ENCODE assay signal across 22 cellular contexts in genomic region chr10:48489099-48489498, GRCh38.
DNase-seq lines count a peak whose midpoint lies in the region; ATAC-seq, FAIRE-seq and TF ChIP-seq lines count a peak whose summit lies in the region.
"Had no signal": no experiment of that assay in that cellular context is flagged by ENCODE, and none has a peak within 500 bp of the region (broad histone marks: within the 10 kb centered on the region; RNA-seq: fewer than 3 reads in every experiment).

No MANE protein-coding gene starts in this region.

- TF ChIP-seq POLR2A in A549 (IDR thresholded peaks at IDR 0.05; ENCODE audit: low read length) (no peak), H1 (IDR thresholded peaks at IDR 0.05; ENCODE audit: control extremely low read depth in 1 of 2, low read depth in 2 of 2, low read length in 2 of 2) (no peak)

- peaks cover 0 to 5% of the 10 kb centered on the region in 2 experiments for H4K20me1 ChIP-seq in H1 (replicated peaks in 1 of 2; ENCODE audit: control insufficient read depth in 1 of 2, insufficient read depth in 2 of 2, low read length in 2 of 2)
- H4K20me1 ChIP-seq in neural progenitor cell (ENCODE audit: low read depth): no peaks in the 10 kb centered on the region

- 100% methylated on average over 1 of the region's 1 CpG for WGBS in A549 (ENCODE audit: missing lambda C conversion rate)
- WGBS in H1 (ENCODE audit: extremely low coverage in 1 of 2, insufficient coverage in 1 of 2, insufficient read length in 1 of 2, insufficient replicate concordance in 2 of 2, low coverage in 1 of 2, low lambda C conversion rate in 2 of 2, missing lambda C conversion rate in 1 of 2), 2 experiments: 100% methylated on average over 1 of the region's 1 CpG; no CpG with 5 or more reads in 1 of the 2 experiments

- H3K4ac ChIP-seq in H1 (replicated peaks; ENCODE audit: insufficient read length, low read depth, low read length): no peak overlapping the region

- no peak overlapping the region for H4K91ac ChIP-seq in H1 (replicated peaks; ENCODE audit: insufficient read length, low read length)

- H2BK15ac ChIP-seq in H1 (ENCODE audit: low read length): no peak overlapping the region

- H2BK20ac ChIP-seq in H1 (ENCODE audit: low read length): no peak overlapping the region

- no peaks in the 10 kb centered on the region for H3K23me2 ChIP-seq in H1 (ENCODE audit: low read depth, low read length)

- H4K5ac ChIP-seq in H1 (ENCODE audit: insufficient read length, low read depth, low read length): no peak overlapping the region

- TF ChIP-seq CTCF in A549 (IDR thresholded peaks at IDR 0.05) (no peak), WERI-Rb-1 (IDR thresholded peaks at IDR 0.05; ENCODE audit: low read depth, low read length) (no peak), H1 (IDR thresholded peaks at IDR 0.05; ENCODE audit: control extremely low read depth in 1 of 3, insufficient read depth in 1 of 3, low read depth in 1 of 3, low read length in 3 of 3) (no peak), neural progenitor cell (IDR thresholded peaks at IDR 0.05) (no peak)

- H3K27me3 Mint-ChIP-seq in neural progenitor cell (ENCODE audit: insufficient read depth, low read depth): no peaks in the 10 kb centered on the region

- H2BK12ac ChIP-seq in H1 (ENCODE audit: low read depth, low read length): no peak overlapping the region

- H3K14ac ChIP-seq in H1 (ENCODE audit: insufficient read length): no peak overlapping the region

- H3K4me3 Mint-ChIP-seq in neural progenitor cell: no peak overlapping the region
- H3K4me3 Mint-ChIP-seq: B cell; CD4-positive, alpha-beta T cell; CD8-positive, alpha-beta T cell had no signal

- DNase-seq in A549 (ENCODE audit: low read depth in 1 of 2, low spot score in 1 of 2): no peak
- peak; percentile 1 for DNase-seq in WERI-Rb-1
- no peak for DNase-seq in H1 (ENCODE audit: low read depth in 1 of 2, low spot score in 2 of 2)
- DNase-seq in neural progenitor cell (ENCODE audit: low spot score): no peak
- DNase-seq in Right ventricle myocardium inferior (ENCODE audit: missing footprints): no peak
- DNase-seq: 8988T; AML-193; Calu3; CD4-positive, alpha-beta T cell; CD8-positive, alpha-beta T cell; DMS79 treated with DMSO at 0.1 percent for 48 hours; GF-D8 had no signal

- H3K27ac ChIP-seq in A549 (no peak overlapping the region), WERI-Rb-1 (no peak overlapping the region), H1 (ENCODE audit: low read depth, low read length) (no peak overlapping the region), neural progenitor cell (no peak overlapping the region)
- H3K27ac ChIP-seq: BLaER1 treated with 17β-estradiol and CSF1 and Interleukin-3, amounts not matched to agents 10 nM and 100 nM; C4-2B had no signal

- H3K4me2 ChIP-seq in A549 (no peak overlapping the region), H1 (ENCODE audit: insufficient read depth in 1 of 2, low read depth in 2 of 2, low read length in 2 of 2) (no peak overlapping the region), neural progenitor cell (no peak overlapping the region)
- H3K4me2 ChIP-seq: BLaER1 treated with 17β-estradiol and CSF1 and Interleukin-3, amounts not matched to agents 10 nM and 100 nM had no signal

- H3K9me3 ChIP-seq in A549: no peaks in the 10 kb centered on the region
- no peaks in the 10 kb centered on the region for H3K9me3 ChIP-seq in WERI-Rb-1 (ENCODE audit: severe bottlenecking)
- no peaks in the 10 kb centered on the region for H3K9me3 ChIP-seq in H1 (ENCODE audit: insufficient read depth in 2 of 2, low read depth in 1 of 2, low read length in 1 of 2)
- H3K9me3 ChIP-seq in neural progenitor cell (ENCODE audit: low read depth): no peaks in the 10 kb centered on the region
- H3K9me3 ChIP-seq: BLaER1 treated with 17β-estradiol and CSF1 and Interleukin-3, amounts not matched to agents 10 nM and 100 nM; Caco-2 had no signal

- no peaks in the 10 kb centered on the region for H3K79me2 ChIP-seq in H1 (ENCODE audit: control insufficient read depth in 1 of 2, insufficient read depth in 2 of 2, low read length in 2 of 2)
- H3K79me2 ChIP-seq in neural progenitor cell (ENCODE audit: low read depth): no peaks in the 10 kb centered on the region

- H3K9me3 Mint-ChIP-seq in neural progenitor cell: no peaks in the 10 kb centered on the region
- H3K9me3 Mint-ChIP-seq: CD4-positive, alpha-beta T cell; CD8-positive, alpha-beta T cell had no signal

- no peak overlapping the region for H3K18ac ChIP-seq in H1 (ENCODE audit: extremely low read depth, low read length)

- H2BK5ac ChIP-seq in H1 (ENCODE audit: low read depth, low read length): no peak overlapping the region

- no peaks in the 10 kb centered on the region for H3F3A ChIP-seq in neural progenitor cell (ENCODE audit: low read depth)

- POLR2A ChIA-PET in A549 (lab: Yijun Ruan, JAX) (no interaction called here), H1 (lab: Charles Lee; ENCODE audit: partially characterized antibody) (interaction anchor here (0.7 kb wide), 1 partner anchor 18 kb away, joined by 3 read pairs; no protein-coding TSS in a partner anchor)

- H2AFZ ChIP-seq in H1 (ENCODE audit: low read length) (no peak overlapping the region), neural progenitor cell (replicated peaks) (no peak overlapping the region)

- H4K8ac ChIP-seq in H1 (ENCODE audit: extremely low read depth, insufficient read depth, low read length): no peak overlapping the region

- TF ChIP-seq EP300 in A549 (IDR thresholded peaks at IDR 0.05) (no peak), H1 (IDR thresholded peaks at IDR 0.05; ENCODE audit: borderline replicate concordance in 1 of 2, low read depth in 2 of 2, low read length in 2 of 2) (no peak)

- no peak overlapping the region for H3K4me3 ChIP-seq in A549
- H3K4me3 ChIP-seq in WERI-Rb-1 (ENCODE audit: low read depth, low read length): no peak overlapping the region
- no peak overlapping the region for H3K4me3 ChIP-seq in H1 (ENCODE audit: extremely low read depth in 1 of 4, insufficient read depth in 2 of 4, low read depth in 3 of 4, low read length in 4 of 4)
- H3K4me3 ChIP-seq in neural progenitor cell: no peak overlapping the region
- H3K4me3 ChIP-seq: BLaER1 treated with 17β-estradiol and CSF1 and Interleukin-3, amounts not matched to agents 10 nM and 100 nM had no signal

- FAIRE-seq in A549 (lab: Jason Lieb, UNC): no peak
- no peak for FAIRE-seq in H1 (lab: Jason Lieb, UNC)
- FAIRE-seq: A204.1, D721Med, G401.6, GM12891, GM19239 had no signal

- no peak overlapping the region for H2BK120ac ChIP-seq in H1 (replicated peaks; ENCODE audit: low read depth, low read length)

- no peaks in the 10 kb centered on the region for H3K4me1 ChIP-seq in A549
- H3K4me1 ChIP-seq in H1 (replicated peaks in 1 of 4; ENCODE audit: control insufficient read depth in 3 of 4, insufficient read depth in 4 of 4, low read length in 3 of 4): peaks cover 0 to 4% (median under 1%) of the 10 kb centered on the region in 4 experiments; a peak in 3 of 7 replicates
- no peaks in the 10 kb centered on the region for H3K4me1 ChIP-seq in neural progenitor cell

- ATAC-seq in A549 (no peak), HG03095 (IDR thresholded peaks at IDR 0.05; ENCODE audit: unreplicated experiment) (no peak), Right ventricle myocardium inferior (no peak)
- ATAC-seq: CD8-positive, alpha-beta T cell had no signal

- no peak overlapping the region for H3K56ac ChIP-seq in H1 (replicated peaks; ENCODE audit: insufficient read length, low read depth, low read length)

- H3K27ac Mint-ChIP-seq in neural progenitor cell: no peak overlapping the region
- H3K27ac Mint-ChIP-seq: B cell; CD4-positive, alpha-beta T cell; CD8-positive, alpha-beta T cell had no signal

- no peaks in the 10 kb centered on the region for H3K4me1 Mint-ChIP-seq in neural progenitor cell

- H3K9ac ChIP-seq in H1 (replicated peaks in 1 of 4; ENCODE audit: extremely low read depth in 1 of 4, low read depth in 3 of 4, low read length in 3 of 4): no peak overlapping the region
- no peak overlapping the region for H3K9ac ChIP-seq in neural progenitor cell
- H3K9ac ChIP-seq: BLaER1 treated with 17β-estradiol and CSF1 and Interleukin-3, amounts not matched to agents 10 nM and 100 nM had no signal

- no peak overlapping the region for H2AK5ac ChIP-seq in H1 (ENCODE audit: low read depth, low read length)

- H3K23ac ChIP-seq in H1 (ENCODE audit: insufficient read length): no peak overlapping the region

- no peaks in the 10 kb centered on the region for H3K79me1 ChIP-seq in H1 (ENCODE audit: low read depth, low read length)

- CTCF ChIA-PET in A549 (lab: Yijun Ruan, JAX): interaction anchor here (0.6 to 0.9 kb wide), 3 partner anchors 8 to 280 kb away, joined by 3 read pairs; no protein-coding TSS in a partner anchor
- CTCF ChIA-PET in H1 (lab: Charles Lee; ENCODE audit: partially characterized antibody): interaction anchor here (0.8 to 12.0 kb wide), 4 partner anchors 9 to 47 kb away, joined by 3 to 87 read pairs (median 8); no protein-coding TSS in a partner anchor

- no peaks in the 10 kb centered on the region for H3K36me3 Mint-ChIP-seq in neural progenitor cell
- H3K36me3 Mint-ChIP-seq: CD8-positive, alpha-beta T cell had no signal

- intact Hi-C loops in Right ventricle myocardium inferior (cut with DNase I): no loop called here

- TF ChIP-seq RAD21 in A549 (conservative IDR thresholded peaks at IDR 0.05 in 1 of 2, IDR thresholded peaks at IDR 0.05 in 1 of 2) (no peak), H1 (IDR thresholded peaks at IDR 0.05 in 1 of 2, conservative IDR thresholded peaks at IDR 0.05 in 1 of 2; ENCODE audit: low read depth in 2 of 2, low read length in 2 of 2) (no peak)

- H3K27me3 ChIP-seq in WERI-Rb-1 (ENCODE audit: insufficient read depth, low read depth, severe bottlenecking) (no peaks in the 10 kb centered on the region), H1 (replicated peaks in 1 of 4; ENCODE audit: control insufficient read depth in 3 of 4, extremely low read depth in 1 of 4, insufficient read depth in 3 of 4, low read length in 3 of 4) (no peaks in the 10 kb centered on the region), neural progenitor cell (no peaks in the 10 kb centered on the region)
- H3K27me3 ChIP-seq: BLaER1 treated with 17β-estradiol and CSF1 and Interleukin-3, amounts not matched to agents 10 nM and 100 nM had no signal

- H3K36me3 ChIP-seq in WERI-Rb-1: no peaks in the 10 kb centered on the region
- no peaks in the 10 kb centered on the region for H3K36me3 ChIP-seq in H1 (ENCODE audit: control insufficient read depth in 2 of 4, insufficient read depth in 4 of 4, low read length in 3 of 4)
- no peaks in the 10 kb centered on the region for H3K36me3 ChIP-seq in neural progenitor cell

TF ChIP-seq in A549, 52 proteins besides CTCF, POLR2A, EP300 and RAD21:
- TF ChIP-seq HOXB13 (CRISPR knock-in tag; IDR thresholded peaks at IDR 0.05; ENCODE audit: low read depth) (no peak), KDM1A (IDR thresholded peaks at IDR 0.05; ENCODE audit: low read depth) (0 out of 2 replicates have a peak, but pooled peaks have one; percentile 18)

TF ChIP-seq in H1, 55 proteins besides CTCF, POLR2A, EP300 and RAD21:
- TF ChIP-seq NRF1 (IDR thresholded peaks at IDR 0.05; ENCODE audit: low read depth, low read length) (no peak), KDM1A (IDR thresholded peaks at IDR 0.05; ENCODE audit: borderline replicate concordance, low read length) (0 out of 2 replicates have a peak, but pooled peaks have one; percentile 18), CHD1 (IDR thresholded peaks at IDR 0.05; ENCODE audit: low read depth, low read length) (no peak)

Comparison
In these comparisons a context has a peak if more than half of its experiments do, and no peak if none do; other contexts are left out.
1. Of the 18 proteins assayed by ChIP-seq in both H1 and A549: peak only in H1: none; only in A549: none; in both: KDM1A; in neither: 17.